25 cellular contexts compared by ENCODE assay signal in genomic region chr11:130728185-130729160, GRCh38.
DNase-seq lines count a peak whose midpoint lies in the region; ATAC-seq and TF ChIP-seq lines count a peak whose summit lies in the region.
"Had no signal": no experiment of that assay in that cellular context is flagged by ENCODE, and none has a peak within 500 bp of the region (broad histone marks: within the 10 kb centered on the region; RNA-seq: fewer than 3 reads in every experiment).

No MANE protein-coding gene starts in this region.

- DNase-seq in GM12865 (ENCODE audit: low read depth) (peak; percentile 27), NCI-H2171 (lab: John Stamatoyannopoulos, UW) (peak; percentile 13), breast epithelium (ENCODE audit: low spot score in 2 of 2) (peak in 1 of 2 donors; percentile 61), nephron progenitor cell (no peak), NCI-H2196 treated with DMSO at 0.1 percent for 48 hours (lab: John Stamatoyannopoulos, UW; ENCODE audit: unreplicated experiment) (no peak), NCI-H774 (lab: John Stamatoyannopoulos, UW) (no peak)
- DNase-seq: activated CD4-positive, alpha-beta T cell treated with anti-CD3 and anti-CD28 coated beads, Interleukin-2, amount 50 U/mL, for 1 hour; activated gamma-delta T cell treated with Interleukin-2 at 50 U/mL for 16 hours; activated T-cell treated with anti-CD3 and anti-CD28 coated beads, Interleukin-2, amount 50 U/mL, for 4 hours; body of pancreas; Karpas-422; left ventricle myocardium superior; natural killer cell; NCI-H526; sigmoid colon; stimulated activated CD4-positive, alpha-beta T cell treated with anti-CD3 and anti-CD28 coated beads, Interleukin-4, amount 100 ng/mL, for 4 hours; upper lobe of right lung; WERI-Rb-1 had no signal

- H3K4me1 ChIP-seq in breast epithelium, result peaks cover 0 to 8% of the 10 kb centered on the region in 2 donors
- H3K4me1 ChIP-seq: BLaER1, body of pancreas, HAP-1, upper lobe of right lung had no signal

- peaks cover 3 to 11% of the 10 kb centered on the region in 2 donors for H3K9me3 ChIP-seq in breast epithelium
- H3K9me3 ChIP-seq: body of pancreas, HAP-1 had no signal

- no peaks in the 10 kb centered on the region for H3K27me3 ChIP-seq in breast epithelium
- H3K27me3 ChIP-seq: BLaER1, body of pancreas, sigmoid colon, upper lobe of right lung had no signal

- TF ChIP-seq POLR2A in breast epithelium (IDR thresholded peaks at IDR 0.05), result no peak

- H3K27ac ChIP-seq in breast epithelium, result peak overlapping the region; percentile 37 to 68
- H3K27ac ChIP-seq: BLaER1, body of pancreas, epithelial cell of prostate, sigmoid colon, upper lobe of right lung, WERI-Rb-1 had no signal

- peaks cover 8% of the 10 kb centered on the region for H3K27me3 Mint-ChIP-seq in nephron progenitor cell (ENCODE audit: low read depth, poor library complexity)

- H3K27ac Mint-ChIP-seq in nephron progenitor cell, result peak overlapping the region; percentile 27
- H3K27ac Mint-ChIP-seq: natural killer cell; stimulated activated memory B cell treated with anti-CD40 and anti-IgM and Interleukin-4, amounts not matched to agents 10 μg/mL and 1 μg/mL and 100 μg/mL, for 72 hours; T-helper 2 cell treated with Interferon-gamma antibody and Interleukin-4, amounts not matched to agents 5 μg/mL and 100 μg/mL, for 36 hours had no signal

- H3K4me3 Mint-ChIP-seq in nephron progenitor cell, result peak overlapping the region; percentile 26
- H3K4me3 Mint-ChIP-seq: activated T-cell treated with anti-CD3 and anti-CD28 coated beads, Interleukin-2, amount 50 U/mL, for 4 hours; natural killer cell; stimulated activated memory B cell treated with anti-CD40 and anti-IgM and Interleukin-4, amounts not matched to agents 10 μg/mL and 1 μg/mL and 100 μg/mL, for 72 hours; T-helper 2 cell treated with Interferon-gamma antibody and Interleukin-4, amounts not matched to agents 5 μg/mL and 100 μg/mL, for 36 hours had no signal

- no peak for TF ChIP-seq CTCF in GM12865 (IDR thresholded peaks at IDR 0.05; ENCODE audit: insufficient read depth, low read depth, low read length, missing control alignments)
- no peak for TF ChIP-seq CTCF in breast epithelium (IDR thresholded peaks at IDR 0.05)
- no peak for TF ChIP-seq CTCF in nephron progenitor cell (IDR thresholded peaks at IDR 0.05)

- peaks cover 22% of the 10 kb centered on the region for H3K4me1 Mint-ChIP-seq in nephron progenitor cell
- H3K4me1 Mint-ChIP-seq: natural killer cell; stimulated activated memory B cell treated with anti-CD40 and anti-IgM and Interleukin-4, amounts not matched to agents 10 μg/mL and 1 μg/mL and 100 μg/mL, for 72 hours had no signal

- no peaks in the 10 kb centered on the region for H3K36me3 ChIP-seq in breast epithelium
- H3K36me3 ChIP-seq: BLaER1, HAP-1, sigmoid colon, upper lobe of right lung, WERI-Rb-1 had no signal

- H3K4me3 ChIP-seq in GM12865 (ENCODE audit: low read depth, low read length) (no peak overlapping the region), breast epithelium (no peak overlapping the region)
- H3K4me3 ChIP-seq: BLaER1, body of pancreas, HAP-1, sigmoid colon, upper lobe of right lung had no signal

- intact Hi-C loops in breast epithelium (cut with DNase I; ENCODE audit: low total_unique reads), result no loop called here

- ATAC-seq in HG03280 (IDR thresholded peaks at IDR 0.05; ENCODE audit: unreplicated experiment), result no peak
- ATAC-seq: activated T-cell treated with anti-CD3 and anti-CD28 coated beads, Interleukin-2, amount 50 U/mL, for 4 hours; body of pancreas; natural killer cell; SK-N-SH treated with all-trans-retinoic acid at 6 μM for 48 hours; stimulated activated memory B cell treated with anti-CD40 and anti-IgM and Interleukin-4, amounts not matched to agents 10 μg/mL and 1 μg/mL and 100 μg/mL, for 72 hours; upper lobe of right lung had no signal

- peaks cover 51% of the 10 kb centered on the region for H3K9me3 Mint-ChIP-seq in nephron progenitor cell

- H3K36me3 Mint-ChIP-seq in nephron progenitor cell (ENCODE audit: low read depth), result peaks cover 14% of the 10 kb centered on the region
- H3K36me3 Mint-ChIP-seq: stimulated activated memory B cell treated with anti-CD40 and anti-IgM and Interleukin-4, amounts not matched to agents 10 μg/mL and 1 μg/mL and 100 μg/mL, for 72 hours had no signal

Comparison
In these comparisons a context has a peak if more than half of its experiments do, and no peak if none do; other contexts are left out.
1. DNase-seq: peak in GM12865 (single experiment) and NCI-H2171 (single experiment); none in nephron progenitor cell (single experiment), NCI-H2196 treated with DMSO at 0.1 percent for 48 hours (single experiment) and NCI-H774 (single experiment).